In the genomic region with DNA sequence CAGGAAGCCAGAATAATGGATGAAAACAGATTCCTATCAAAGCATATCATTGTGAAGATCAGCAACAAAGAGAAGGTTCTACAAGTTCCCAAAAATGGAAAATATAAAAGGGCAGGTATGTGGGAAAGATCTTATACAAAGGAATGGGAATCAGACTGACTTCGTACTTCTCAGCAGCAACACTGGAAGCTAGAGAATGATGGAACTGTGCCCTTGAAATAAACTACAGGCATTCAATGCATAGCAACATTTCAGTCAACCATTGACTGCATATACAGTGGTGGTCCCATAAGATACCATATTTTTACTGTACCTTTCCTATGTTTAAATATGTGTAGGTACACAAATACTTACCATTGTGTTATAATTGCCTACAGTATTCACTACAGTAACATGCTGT, we compare ENCODE assay signal across 27 cellular contexts.
"Had no signal": no experiment of that assay in that cellular context is flagged by ENCODE, and none has a peak within 500 bp of the region (broad histone marks: within the 10 kb centered on the region; RNA-seq: fewer than 3 reads in every experiment).

No MANE protein-coding gene starts in this region.

- FAIRE-seq: astrocyte, bronchial epithelial cell, frontal cortex had no signal

- H3K4me3 ChIP-seq: coronary artery, dorsolateral prefrontal cortex had no signal

- H3K36me3 ChIP-seq: brain microvascular endothelial cell had no signal

- ATAC-seq: activated T-cell treated with anti-CD3 and anti-CD28 coated beads, Interleukin-2, amount 50 U/mL, for 4 hours; activated T-helper 17 cell treated with anti-CD3 and anti-CD28 coated beads, Interleukin-2, amount 50 U/mL, for 72 hours; esophagus mucosa had no signal

- DNase-seq: activated CD4-positive, alpha-beta memory T cell treated with anti-CD3 and anti-CD28 coated beads, Interleukin-2, amount 10 ng/mL, durations not matched to agents 7 days and 5 days; activated CD4-positive, alpha-beta T cell treated with anti-CD3 and anti-CD28 coated beads for 1 hour; activated CD4-positive, alpha-beta T cell treated with anti-CD3 and anti-CD28 coated beads for 4 hours; activated CD4-positive, alpha-beta T cell treated with anti-CD3 and anti-CD28 coated beads, Interleukin-2, amount 10 ng/mL, durations not matched to agents 7 days and 5 days; activated CD4-positive, alpha-beta T cell treated with anti-CD3 and anti-CD28 coated beads, Interleukin-2, amount 50 U/mL, for 4 hours; activated CD8-positive, alpha-beta memory T cell treated with anti-CD3 and anti-CD28 coated beads, Interleukin-2, amount 50 U/mL, for 48 hours; activated effector memory CD4-positive, alpha-beta T cell treated with Interleukin-2 at 50 U/mL for 16 hours; activated gamma-delta T cell treated with Interleukin-2 at 50 U/mL for 16 hours; activated naive CD4-positive, alpha-beta T cell treated with anti-CD3 and anti-CD28 coated beads, Interleukin-2, amount 50 U/mL, for 16 hours; activated naive CD4-positive, alpha-beta T cell treated with Interleukin-2 at 50 U/mL for 16 hours; activated T-cell treated with anti-CD3 and anti-CD28 coated beads for 4 hours; activated T-cell treated with anti-CD3 and anti-CD28 coated beads, Interleukin-2, amount 50 U/mL, for 4 hours; amniotic stem cell; anterior cingulate cortex; brain microvascular endothelial cell; dorsolateral prefrontal cortex; effector memory CD4-positive, alpha-beta T cell; endodermal cell; foreskin fibroblast; head of caudate nucleus; T-helper 2 cell had no signal

- H3K27ac ChIP-seq: brain microvascular endothelial cell, coronary artery, dorsolateral prefrontal cortex had no signal

- H3K27me3 ChIP-seq: brain microvascular endothelial cell, dorsolateral prefrontal cortex had no signal
